8 cellular contexts compared by ENCODE assay signal in the genomic region with DNA sequence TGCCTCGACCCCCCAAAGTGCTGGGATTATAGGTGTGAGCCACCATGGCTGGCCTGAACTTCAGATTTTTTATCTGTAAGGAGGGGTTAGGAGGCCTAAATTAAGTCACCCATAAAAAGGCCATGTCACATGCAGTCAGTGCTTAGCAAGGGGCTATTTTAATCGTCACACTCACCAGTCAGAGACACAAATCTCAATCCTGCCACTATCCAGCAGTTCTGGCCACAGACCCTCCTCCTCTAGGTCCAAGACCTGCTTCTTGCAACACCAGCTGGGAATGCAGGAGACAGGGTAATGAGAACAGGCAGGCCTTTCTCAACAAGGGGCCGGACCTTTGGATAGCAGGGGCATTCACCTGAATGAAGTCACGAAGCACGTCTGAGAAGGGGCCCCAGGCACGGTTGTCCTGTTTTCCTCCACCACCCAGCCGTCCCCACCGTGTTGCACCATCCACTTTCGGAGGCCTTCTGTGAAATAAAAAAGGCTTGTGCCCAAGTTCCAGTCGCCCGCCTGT. TPM values are rescaled to one million over a fixed set of nuclear protein-coding genes. Genes with fewer than 3 reads are reported as not detected.
A peak's percentile ranks its signal among the peaks of the same experiment; 100 is the strongest.
DNase-seq lines count a peak whose midpoint lies in the region; ATAC-seq and TF ChIP-seq lines count a peak whose summit lies in the region.

No MANE protein-coding gene starts in this region.

- TF ChIP-seq CTCF in AG04450 (IDR thresholded peaks at IDR 0.05; ENCODE audit: low read depth, low read length), result no peak

- H3K9me3 ChIP-seq in AG04450 (ENCODE audit: control insufficient read depth, insufficient read depth, low read length) (peaks cover 2% of the 10 kb centered on the region), HUES48 (ENCODE audit: control insufficient read depth, insufficient read depth, low read length) (peaks cover 8% of the 10 kb centered on the region)

- no peak overlapping the region for H3K27ac ChIP-seq in AG04450 (ENCODE audit: low read depth, low read length)
- H3K27ac ChIP-seq in HUES48 (ENCODE audit: low read depth, low read length), result peak overlapping the region; percentile 63

- peaks cover 20% of the 10 kb centered on the region for H3K27me3 Mint-ChIP-seq in central memory CD8-positive, alpha-beta T cell

- ATAC-seq in central memory CD8-positive, alpha-beta T cell (replicated peaks; ENCODE audit: extremely low read depth, poor library complexity, severe bottlenecking), result no peak
- no peak for ATAC-seq in GM21737 (IDR thresholded peaks at IDR 0.05; ENCODE audit: unreplicated experiment)

- POLR2A ChIA-PET in AG04450 (lab: Yijun Ruan, JAX), result interaction anchor here (0.6 to 0.7 kb wide), 3 partner anchors 41 to 181 kb away, joined by 3 to 4 read pairs (median 4); no protein-coding TSS in a partner anchor

- no peak overlapping the region for H3K9ac ChIP-seq in HUES48 (ENCODE audit: low read depth, low read length)

- H3K36me3 ChIP-seq in HUES48 (ENCODE audit: control insufficient read depth, insufficient read depth, low read length), result peaks cover 21% of the 10 kb centered on the region

- H3K4me1 Mint-ChIP-seq in central memory CD8-positive, alpha-beta T cell, result peaks cover 6% of the 10 kb centered on the region

- peak overlapping the region; percentile 75 for H3K4me3 Mint-ChIP-seq in central memory CD8-positive, alpha-beta T cell

- H3K4me1 ChIP-seq in HUES48 (ENCODE audit: control insufficient read depth, insufficient read depth, low read length), result peaks cover 6% of the 10 kb centered on the region; the same call in 1 of the 2 replicates

- CTCF ChIA-PET in AG04450 (lab: Charles Lee), result no interaction called here

- peak overlapping the region; percentile 38 for H3K27ac Mint-ChIP-seq in central memory CD8-positive, alpha-beta T cell (ENCODE audit: low read depth)

- no peaks in the 10 kb centered on the region for H3K9me3 Mint-ChIP-seq in central memory CD8-positive, alpha-beta T cell

- H3K27me3 ChIP-seq in AG04450 (ENCODE audit: control insufficient read depth, insufficient read depth, low read length) (peaks cover 13% of the 10 kb centered on the region), HUES48 (ENCODE audit: control insufficient read depth, insufficient read depth, low read length) (no peaks in the 10 kb centered on the region)

- H3K4me3 ChIP-seq in AG04450 (ENCODE audit: low read depth, low read length) (peak overlapping the region; percentile 60), HUES48 (ENCODE audit: low read depth, low read length) (peak overlapping the region; percentile 84)

- H3K36me3 Mint-ChIP-seq in central memory CD8-positive, alpha-beta T cell (ENCODE audit: insufficient read depth), result peaks cover 1% of the 10 kb centered on the region

- no peak for DNase-seq in AG04450 (ENCODE audit: low read depth, low spot score)
- no peak for DNase-seq in central memory CD8-positive, alpha-beta T cell (ENCODE audit: low spot score in 2 of 2)
- DNase-seq in myocyte (ENCODE audit: low read depth), result peak; percentile 83
- no peak for DNase-seq in OCI-M2 (lab: John Stamatoyannopoulos, UW; ENCODE audit: unreplicated experiment)
- DNase-seq in NCI-H1436 treated with DMSO at 0.1 percent for 48 hours (lab: John Stamatoyannopoulos, UW), result no peak
- DNase-seq in islet precursor cell, result no peak

RNA-seq across cellular contexts. Expression of a gene that starts 1.4 kb away (rescaled TPM):
- 2.0 and 2.4 TPM in 2 replicates for polyA plus RNA-seq in AG04450 (2011; rRNA removed)
- 2.5 and 2.6 TPM in 2 replicates for polyA minus RNA-seq in AG04450 (2011; rRNA and poly(A)+ RNA removed)
- 6.8 and 15.5 TPM in 2 replicates for total RNA-seq in myocyte
- polyA plus RNA-seq in myocyte (2012), result 5.8 TPM

RNA-seq across cellular contexts. Expression of a gene that starts 53.3 kb away (rescaled TPM):
- polyA plus RNA-seq in AG04450 (2011; rRNA removed), result not detected in 2 replicates
- not detected in 2 replicates for polyA minus RNA-seq in AG04450 (2011; rRNA and poly(A)+ RNA removed)
- total RNA-seq in myocyte, result not detected in 2 replicates
- not detected for polyA plus RNA-seq in myocyte (2012)

RNA-seq across cellular contexts. Expression of a gene that starts 55.4 kb away (rescaled TPM):
- polyA plus RNA-seq in AG04450 (2011; rRNA removed), result 10.8 and 11.6 TPM in 2 replicates
- 6.6 and 10.1 TPM in 2 replicates for polyA minus RNA-seq in AG04450 (2011; rRNA and poly(A)+ RNA removed)
- 21.5 and 22.1 TPM in 2 replicates for total RNA-seq in myocyte
- 28.1 TPM for polyA plus RNA-seq in myocyte (2012)
